ENCODE assay signal across 1 cellular context in genomic region chr2:55419236-55419513, GRCh38.
TF ChIP-seq lines count a peak whose summit lies in the region.

No MANE protein-coding gene starts in this region.

TF ChIP-seq in GM12878, 131 proteins besides CTCF, POLR2A, EP300 and RAD21 (continued from another document):
- TF ChIP-seq KDM1A (IDR thresholded peaks at IDR 0.05; ENCODE audit: borderline replicate concordance), result no peak
- TF ChIP-seq NR2F1 (conservative IDR thresholded peaks at IDR 0.05), result no peak
- no peak for TF ChIP-seq MTA3 (IDR thresholded peaks at IDR 0.05; ENCODE audit: borderline replicate concordance, low read length)
